35 cellular contexts compared by ENCODE assay signal in the genomic region with DNA sequence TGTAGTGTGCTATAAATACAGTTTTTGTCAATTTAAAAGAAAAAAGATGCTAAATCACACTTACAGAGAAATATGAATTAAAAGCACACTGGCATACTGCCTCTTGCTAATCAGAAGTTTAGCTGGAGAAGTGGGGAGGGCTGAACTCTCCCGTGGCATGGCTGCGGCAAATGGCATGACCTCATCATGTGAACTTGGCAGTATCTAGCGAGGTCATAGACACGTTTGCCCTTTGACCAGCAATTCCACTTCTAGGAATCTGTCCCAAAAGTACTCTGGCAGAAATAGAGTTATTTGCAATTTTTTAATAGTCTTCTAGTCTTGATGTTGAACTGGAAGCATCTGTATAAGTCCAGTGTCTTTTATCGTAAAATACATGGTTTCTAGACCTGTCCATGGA. TPM values are rescaled to one million over a fixed set of nuclear protein-coding genes. Genes with fewer than 3 reads are reported as not detected.
"Had no signal": no experiment of that assay in that cellular context is flagged by ENCODE, and none has a peak within 500 bp of the region (broad histone marks: within the 10 kb centered on the region; RNA-seq: fewer than 3 reads in every experiment).

No MANE protein-coding gene starts in this region.

- H3K4me1 ChIP-seq: ascending aorta, breast epithelium had no signal

- H3K4me3 ChIP-seq: adrenal gland, ascending aorta, body of pancreas, breast epithelium, cardiac muscle cell had no signal

- H3K9me3 ChIP-seq: adrenal gland, ascending aorta, body of pancreas, breast epithelium had no signal

- H3K27ac ChIP-seq: adrenal gland, ascending aorta, body of pancreas, brain microvascular endothelial cell, breast epithelium, cardiac muscle cell had no signal

- H3K27me3 ChIP-seq: adrenal gland, ascending aorta, body of pancreas, brain microvascular endothelial cell, breast epithelium, cardiac muscle cell had no signal

- DNase-seq: activated effector memory CD4-positive, alpha-beta T cell treated with anti-CD3 and anti-CD28 coated beads, Interleukin-2, amount 50 U/mL, for 16 hours; activated effector memory CD4-positive, alpha-beta T cell treated with Interleukin-2 at 50 U/mL for 16 hours; activated gamma-delta T cell; activated gamma-delta T cell treated with Interleukin-2 at 50 U/mL for 16 hours; activated naive CD4-positive, alpha-beta T cell; activated naive CD4-positive, alpha-beta T cell treated with anti-CD3 and anti-CD28 coated beads for 36 hours; activated naive CD4-positive, alpha-beta T cell treated with anti-CD3 and anti-CD28 coated beads, Interleukin-2, amount 10 ng/mL, durations not matched to agents 7 days and 5 days; activated naive CD4-positive, alpha-beta T cell treated with anti-CD3 and anti-CD28 coated beads, Interleukin-2, amount 50 U/mL, for 16 hours; activated naive CD4-positive, alpha-beta T cell treated with Interleukin-2 at 50 U/mL for 16 hours; activated naive CD8-positive, alpha-beta T cell treated with anti-CD3 and anti-CD28 coated beads for 36 hours; activated naive CD8-positive, alpha-beta T cell treated with anti-CD3 and anti-CD28 coated beads, Interleukin-2, amount 10 ng/mL, durations not matched to agents 7 days and 5 days; activated naive CD8-positive, alpha-beta T cell treated with anti-CD3 and anti-CD28 coated beads, Interleukin-2, amount 50 U/mL, for 24 hours; activated T-cell treated with anti-CD3 and anti-CD28 coated beads, Interleukin-2, amount 50 U/mL, for 1 hour; activated T-cell treated with anti-CD3 and anti-CD28 coated beads, Interleukin-2, amount 50 U/mL, for 24 hours; activated T-cell treated with anti-CD3 and anti-CD28 coated beads, Interleukin-2, amount 50 U/mL, for 4 hours; activated T-cell treated with anti-CD3 and anti-CD28 coated beads, Interleukin-2, amount 50 U/mL, for 48 hours; activated T-cell treated with anti-CD3 and anti-CD28 coated beads, Interleukin-2, amount 50 U/mL, for 72 hours; amniotic stem cell; amygdala; anterior cingulate cortex; aorta; body of pancreas; brain microvascular endothelial cell; caudate nucleus; central memory CD4-positive, alpha-beta T cell; cerebellar nuclear complex had no signal

- H3K36me3 ChIP-seq: adrenal gland, ascending aorta, brain microvascular endothelial cell, breast epithelium, cardiac muscle cell had no signal

- FAIRE-seq: astrocyte, bronchial epithelial cell had no signal

- ATAC-seq: activated naive CD4-positive, alpha-beta T cell treated with anti-CD3 and anti-CD28 coated beads, Interleukin-2, amount 50 U/mL, for 72 hours; activated naive CD8-positive, alpha-beta T cell treated with anti-CD3 and anti-CD28 coated beads, Interleukin-2, amount 50 U/mL, for 24 hours; activated T-cell treated with anti-CD3 and anti-CD28 coated beads, Interleukin-2, amount 50 U/mL, for 4 hours; activated T-cell treated with anti-CD3 and anti-CD28 coated beads, Interleukin-2, amount 50 U/mL, for 72 hours; activated T-helper 17 cell treated with anti-CD3 and anti-CD28 coated beads, Interleukin-2, amount 50 U/mL, for 72 hours; body of pancreas had no signal

RNA-seq across cellular contexts. Expression of gene MCF2L, which starts 42.0 kb away (rescaled TPM):
- total RNA-seq: activated T-helper 1 cell treated with anti-CD3 and anti-CD28 coated beads, Interleukin-12 subunit alpha, Interleukin-12 subunit beta, Interleukin-2, Interleukin-4 antibody, amounts not matched to agents 30 ng/mL and 10 ng/mL and 1 ng/mL, durations not matched to agents 14 hours and 24 hours and 36 hours had no signal
